ENCODE assay signal across 9 cellular contexts in genomic region chr16:70573451-70574121, GRCh38. TPM values are rescaled to one million over a fixed set of nuclear protein-coding genes. Genes with fewer than 3 reads are reported as not detected.
DNase-seq lines count a peak whose midpoint lies in the region; ATAC-seq and TF ChIP-seq lines count a peak whose summit lies in the region.
"Had no signal": no experiment of that assay in that cellular context is flagged by ENCODE, and none has a peak within 500 bp of the region (broad histone marks: within the 10 kb centered on the region; RNA-seq: fewer than 3 reads in every experiment).

No MANE protein-coding gene starts in this region.

- H3K27me3 ChIP-seq in H9 (ENCODE audit: insufficient read depth, low read length), result no peaks in the 10 kb centered on the region
- H3K27me3 ChIP-seq in body of pancreas, result no peaks in the 10 kb centered on the region

- in situ Hi-C loops in GM13976 (cut with MboI; ENCODE audit: low sequenced_read_pairs, unreplicated experiment), result no loop called here

- peaks cover 15 to 16% of the 10 kb centered on the region in 2 experiments for H3K4me1 Mint-ChIP-seq in H9
- peaks cover 6% of the 10 kb centered on the region for H3K4me1 Mint-ChIP-seq in T-helper 2 cell treated with Interferon-gamma antibody and Interleukin-4, amounts not matched to agents 5 μg/mL and 100 μg/mL, for 36 hours (ENCODE audit: low read depth)

- no peaks in the 10 kb centered on the region for H3K23me2 ChIP-seq in H9 (ENCODE audit: insufficient read length, low read depth, low read length, poor library complexity, severe bottlenecking)

- no peak overlapping the region for H4K91ac ChIP-seq in H9 (ENCODE audit: insufficient read length, low read depth, low read length)

- no peaks in the 10 kb centered on the region for H3K27me3 Mint-ChIP-seq in H9 (ENCODE audit: low read depth)
- H3K27me3 Mint-ChIP-seq in T-helper 2 cell treated with Interferon-gamma antibody and Interleukin-4, amounts not matched to agents 5 μg/mL and 100 μg/mL, for 36 hours (ENCODE audit: low read depth), result no peaks in the 10 kb centered on the region

- DNase-seq in H9 (no peak), body of pancreas (peak in 1 of 4 donors; percentile 41), hepatic stellate cell (ENCODE audit: low spot score) (peak; percentile 80), skeletal muscle cell (ENCODE audit: low read depth) (peak; percentile 94), GM13976 (ENCODE audit: low spot score) (no peak)
- no peak for DNase-seq in T-helper 2 cell treated with Interferon-gamma antibody and Interleukin-4, amounts not matched to agents 5 μg/mL and 100 μg/mL, for 36 hours (ENCODE audit: low spot score)
- DNase-seq in stimulated activated CD8-positive, alpha-beta memory T cell treated with anti-CD3 and anti-CD28 coated beads, Interleukin-4, amount 100 ng/mL, for 48 hours, result no peak
- DNase-seq: NCI-H1417 treated with DMSO at 0.1 percent for 48 hours had no signal

- H2BK15ac ChIP-seq in H9 (ENCODE audit: low read depth, low read length), result no peak overlapping the region

- H3K79me2 ChIP-seq in H9 (ENCODE audit: insufficient read depth, low read length), result no peaks in the 10 kb centered on the region

- no peak overlapping the region for H2BK20ac ChIP-seq in H9 (ENCODE audit: low read depth, low read length, poor library complexity, severe bottlenecking)

- no peak overlapping the region for H4K8ac ChIP-seq in H9 (replicated peaks; ENCODE audit: insufficient read length, low read depth, low read length)

- H3K4ac ChIP-seq in H9 (ENCODE audit: low read depth, low read length), result no peak overlapping the region

- no peak overlapping the region for H3K18ac ChIP-seq in H9 (ENCODE audit: insufficient read length, low read depth, low read length)

- H3K9me3 Mint-ChIP-seq in H9, result no peaks in the 10 kb centered on the region
- no peaks in the 10 kb centered on the region for H3K9me3 Mint-ChIP-seq in T-helper 2 cell treated with Interferon-gamma antibody and Interleukin-4, amounts not matched to agents 5 μg/mL and 100 μg/mL, for 36 hours

- H4K5ac ChIP-seq in H9 (ENCODE audit: insufficient read length, low read depth, low read length), result no peak overlapping the region

- peaks cover 4% of the 10 kb centered on the region for H3K79me1 ChIP-seq in H9 (ENCODE audit: insufficient read depth, low read depth, low read length, poor library complexity, severe bottlenecking)

- no peak overlapping the region for H3K56ac ChIP-seq in H9 (ENCODE audit: insufficient read length, low read depth, low read length)

- H2BK5ac ChIP-seq in H9 (ENCODE audit: insufficient read length, low read length), result no peak overlapping the region

- H3K36me3 ChIP-seq in body of pancreas (replicated peaks in 1 of 2; ENCODE audit: insufficient read depth in 1 of 2, low read depth in 2 of 2), result peaks cover 7 to 39% of the 10 kb centered on the region in 2 donors

- H2AFZ ChIP-seq in H9 (ENCODE audit: low read length), result no peak overlapping the region

- H3K4me2 ChIP-seq in H9 (ENCODE audit: insufficient read depth, insufficient read length, low read length), result no peak overlapping the region

- H3T11ph ChIP-seq in H9 (ENCODE audit: low read length), result no peak overlapping the region

- no peaks in the 10 kb centered on the region for H4K20me1 ChIP-seq in H9 (ENCODE audit: control insufficient read depth, insufficient read depth, insufficient read length)

- no peak overlapping the region for H3K4me3 Mint-ChIP-seq in H9
- H3K4me3 Mint-ChIP-seq in T-helper 2 cell treated with Interferon-gamma antibody and Interleukin-4, amounts not matched to agents 5 μg/mL and 100 μg/mL, for 36 hours, result no peak overlapping the region

- WGBS in H9 (ENCODE audit: extremely low coverage, insufficient read length, low lambda C conversion rate), result no CpG with 5 or more reads among the region's 5 CpGs
- 68 to 70% methylated on average over 5 of the region's 5 CpGs for WGBS in body of pancreas, 2 donors

- H3K27ac Mint-ChIP-seq in H9, result peak overlapping the region; percentile 66 to 94 (median 75); a peak in 5 of 7 replicates
- no peak overlapping the region for H3K27ac Mint-ChIP-seq in T-helper 2 cell treated with Interferon-gamma antibody and Interleukin-4, amounts not matched to agents 5 μg/mL and 100 μg/mL, for 36 hours

- H3K23ac ChIP-seq in H9 (ENCODE audit: insufficient read length, low read depth, low read length), result no peak overlapping the region

- H2BK12ac ChIP-seq in H9 (ENCODE audit: insufficient read length, low read depth, low read length), result no peak overlapping the region

- TF ChIP-seq POLR2A in body of pancreas (IDR thresholded peaks at IDR 0.05), result no peak

- H2AK5ac ChIP-seq in H9 (ENCODE audit: insufficient read length, low read length), result no peak overlapping the region

- H3K4me3 ChIP-seq in body of pancreas, result no peak overlapping the region
- H3K4me3 ChIP-seq in skeletal muscle cell (ENCODE audit: low read depth, low read length), result no peak overlapping the region

- ATAC-seq in body of pancreas (peak; percentile 34), HG03280 (IDR thresholded peaks at IDR 0.05; ENCODE audit: unreplicated experiment) (no peak)

- no peak overlapping the region for H3K27ac ChIP-seq in H9 (ENCODE audit: insufficient read length, low read depth, low read length)
- H3K27ac ChIP-seq in body of pancreas, result peak overlapping the region in 1 of 4 donors; percentile 45

- H3K9me3 ChIP-seq in H9 (ENCODE audit: control insufficient read depth, low read depth, low read length), result no peaks in the 10 kb centered on the region
- no peaks in the 10 kb centered on the region for H3K9me3 ChIP-seq in body of pancreas

- H3K14ac ChIP-seq in H9 (ENCODE audit: insufficient read depth, low read length), result no peak overlapping the region

- no peaks in the 10 kb centered on the region for H3K4me1 ChIP-seq in H9 (ENCODE audit: insufficient read depth, low read length)
- H3K4me1 ChIP-seq in body of pancreas, result no peaks in the 10 kb centered on the region

- no peak overlapping the region for H3K9ac ChIP-seq in H9 (ENCODE audit: extremely low read depth, insufficient read length, low read length)

- H3K36me3 Mint-ChIP-seq in H9 (ENCODE audit: insufficient read depth in 1 of 3, low read depth in 3 of 3), result peaks cover 40 to 69% (median 53%) of the 10 kb centered on the region in 3 experiments
- H3K36me3 Mint-ChIP-seq in T-helper 2 cell treated with Interferon-gamma antibody and Interleukin-4, amounts not matched to agents 5 μg/mL and 100 μg/mL, for 36 hours (ENCODE audit: low read depth), result peaks cover 50% of the 10 kb centered on the region

- intact Hi-C loops in body of pancreas (cut with DNase I), result no loop called here

- TF ChIP-seq CTCF in H9 (conservative IDR thresholded peaks at IDR 0.05) (no peak), body of pancreas (IDR thresholded peaks at IDR 0.05) (no peak), GM13976 (IDR thresholded peaks at IDR 0.05; ENCODE audit: borderline replicate concordance, control extremely low read depth, extremely low read depth, insufficient read depth, missing control alignments) (no peak)

- no peak overlapping the region for H2BK120ac ChIP-seq in H9 (ENCODE audit: low read depth, low read length, poor library complexity, severe bottlenecking)

RNA-seq across cellular contexts. Expression of gene SF3B3, which starts 50.0 kb away (rescaled TPM):
- total RNA-seq in H9 (2021) (493 and 511 TPM in 2 replicates), body of pancreas (10 to 100 TPM; 47.5 to 53.4 TPM)

RNA-seq across cellular contexts. Expression of gene COG4, which starts 50.2 kb away (rescaled TPM):
- total RNA-seq in H9 (2021) (51.9 and 54.1 TPM in 2 replicates), body of pancreas (10 to 100 TPM; 23.1 to 43.8 TPM)

Comparison
In these comparisons a context has a peak if more than half of its experiments do, and no peak if none do; other contexts are left out.
1. DNase-seq: peak in hepatic stellate cell (single experiment) and skeletal muscle cell (single experiment); none in H9 (single experiment), GM13976 (single experiment), T-helper 2 cell treated with Interferon-gamma antibody and Interleukin-4, amounts not matched to agents 5 μg/mL and 100 μg/mL, for 36 hours (single experiment) and stimulated activated CD8-positive, alpha-beta memory T cell treated with anti-CD3 and anti-CD28 coated beads, Interleukin-4, amount 100 ng/mL, for 48 hours (single experiment).